In genomic region chr16:27795992-27796614, GRCh38 we compare ENCODE assay signal across 1 cellular context.
TF ChIP-seq lines count a peak whose summit lies in the region.

No MANE protein-coding gene starts in this region.

TF ChIP-seq in HepG2, 621 proteins besides CTCF, POLR2A, EP300 and RAD21 (continued from another document and continues in another):
- TF ChIP-seq, protein P1, sequence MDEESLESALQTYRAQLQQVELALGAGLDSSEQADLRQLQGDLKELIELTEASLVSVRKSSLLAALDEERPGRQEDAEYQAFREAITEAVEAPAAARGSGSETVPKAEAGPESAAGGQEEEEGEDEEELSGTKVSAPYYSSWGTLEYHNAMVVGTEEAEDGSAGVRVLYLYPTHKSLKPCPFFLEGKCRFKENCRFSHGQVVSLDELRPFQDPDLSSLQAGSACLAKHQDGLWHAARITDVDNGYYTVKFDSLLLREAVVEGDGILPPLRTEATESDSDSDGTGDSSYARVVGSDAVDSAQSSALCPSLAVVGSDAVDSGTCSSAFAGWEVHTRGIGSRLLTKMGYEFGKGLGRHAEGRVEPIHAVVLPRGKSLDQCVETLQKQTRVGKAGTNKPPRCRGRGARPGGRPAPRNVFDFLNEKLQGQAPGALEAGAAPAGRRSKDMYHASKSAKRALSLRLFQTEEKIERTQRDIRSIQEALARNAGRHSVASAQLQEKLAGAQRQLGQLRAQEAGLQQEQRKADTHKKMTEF (CRISPR knock-in tag; IDR thresholded peaks at IDR 0.05): peak; percentile 24; the same call in 1 of the 2 replicates
- no peak for TF ChIP-seq ZNF225 (CRISPR knock-in tag; IDR thresholded peaks at IDR 0.05)
- peak; percentile 67; the same call in 1 of the 2 replicates for TF ChIP-seq SIX4 (CRISPR knock-in tag; IDR thresholded peaks at IDR 0.05)
- TF ChIP-seq TIGD3 (CRISPR knock-in tag; IDR thresholded peaks at IDR 0.05; ENCODE audit: borderline replicate concordance): 0 out of 2 replicates have a peak, but pooled peaks have one; percentile 59
- TF ChIP-seq REL (CRISPR knock-in tag; conservative IDR thresholded peaks at IDR 0.05): 0 out of 2 replicates have a peak, but pooled peaks have one; percentile 51
- TF ChIP-seq, protein P2, sequence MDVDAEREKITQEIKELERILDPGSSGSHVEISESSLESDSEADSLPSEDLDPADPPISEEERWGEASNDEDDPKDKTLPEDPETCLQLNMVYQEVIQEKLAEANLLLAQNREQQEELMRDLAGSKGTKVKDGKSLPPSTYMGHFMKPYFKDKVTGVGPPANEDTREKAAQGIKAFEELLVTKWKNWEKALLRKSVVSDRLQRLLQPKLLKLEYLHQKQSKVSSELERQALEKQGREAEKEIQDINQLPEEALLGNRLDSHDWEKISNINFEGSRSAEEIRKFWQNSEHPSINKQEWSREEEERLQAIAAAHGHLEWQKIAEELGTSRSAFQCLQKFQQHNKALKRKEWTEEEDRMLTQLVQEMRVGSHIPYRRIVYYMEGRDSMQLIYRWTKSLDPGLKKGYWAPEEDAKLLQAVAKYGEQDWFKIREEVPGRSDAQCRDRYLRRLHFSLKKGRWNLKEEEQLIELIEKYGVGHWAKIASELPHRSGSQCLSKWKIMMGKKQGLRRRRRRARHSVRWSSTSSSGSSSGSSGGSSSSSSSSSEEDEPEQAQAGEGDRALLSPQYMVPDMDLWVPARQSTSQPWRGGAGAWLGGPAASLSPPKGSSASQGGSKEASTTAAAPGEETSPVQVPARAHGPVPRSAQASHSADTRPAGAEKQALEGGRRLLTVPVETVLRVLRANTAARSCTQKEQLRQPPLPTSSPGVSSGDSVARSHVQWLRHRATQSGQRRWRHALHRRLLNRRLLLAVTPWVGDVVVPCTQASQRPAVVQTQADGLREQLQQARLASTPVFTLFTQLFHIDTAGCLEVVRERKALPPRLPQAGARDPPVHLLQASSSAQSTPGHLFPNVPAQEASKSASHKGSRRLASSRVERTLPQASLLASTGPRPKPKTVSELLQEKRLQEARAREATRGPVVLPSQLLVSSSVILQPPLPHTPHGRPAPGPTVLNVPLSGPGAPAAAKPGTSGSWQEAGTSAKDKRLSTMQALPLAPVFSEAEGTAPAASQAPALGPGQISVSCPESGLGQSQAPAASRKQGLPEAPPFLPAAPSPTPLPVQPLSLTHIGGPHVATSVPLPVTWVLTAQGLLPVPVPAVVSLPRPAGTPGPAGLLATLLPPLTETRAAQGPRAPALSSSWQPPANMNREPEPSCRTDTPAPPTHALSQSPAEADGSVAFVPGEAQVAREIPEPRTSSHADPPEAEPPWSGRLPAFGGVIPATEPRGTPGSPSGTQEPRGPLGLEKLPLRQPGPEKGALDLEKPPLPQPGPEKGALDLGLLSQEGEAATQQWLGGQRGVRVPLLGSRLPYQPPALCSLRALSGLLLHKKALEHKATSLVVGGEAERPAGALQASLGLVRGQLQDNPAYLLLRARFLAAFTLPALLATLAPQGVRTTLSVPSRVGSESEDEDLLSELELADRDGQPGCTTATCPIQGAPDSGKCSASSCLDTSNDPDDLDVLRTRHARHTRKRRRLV (CRISPR knock-in tag; IDR thresholded peaks at IDR 0.05): 0 out of 2 replicates have a peak, but pooled peaks have one; percentile 35
- no peak for TF ChIP-seq SNAPC5 (CRISPR knock-in tag; IDR thresholded peaks at IDR 0.05; ENCODE audit: borderline replicate concordance)
- TF ChIP-seq ZNF331 (CRISPR knock-in tag; IDR thresholded peaks at IDR 0.05): peak; percentile 84; the same call in 1 of the 2 replicates
- no peak; the same call in 1 of the 2 replicates for TF ChIP-seq ZNF772 (CRISPR knock-in tag; IDR thresholded peaks at IDR 0.05)
- TF ChIP-seq ONECUT2 (CRISPR knock-in tag; IDR thresholded peaks at IDR 0.05): no peak
- peak; percentile 44; the same call in 1 of the 2 replicates for TF ChIP-seq BRCA1 (CRISPR knock-in tag; IDR thresholded peaks at IDR 0.05)
- 0 out of 2 replicates have a peak, but pooled peaks have one; percentile 41 for TF ChIP-seq PITX1 (CRISPR knock-in tag; IDR thresholded peaks at IDR 0.05)
- TF ChIP-seq ZNF598 (CRISPR knock-in tag; IDR thresholded peaks at IDR 0.05; ENCODE audit: borderline replicate concordance): no peak
- TF ChIP-seq, protein P3, sequence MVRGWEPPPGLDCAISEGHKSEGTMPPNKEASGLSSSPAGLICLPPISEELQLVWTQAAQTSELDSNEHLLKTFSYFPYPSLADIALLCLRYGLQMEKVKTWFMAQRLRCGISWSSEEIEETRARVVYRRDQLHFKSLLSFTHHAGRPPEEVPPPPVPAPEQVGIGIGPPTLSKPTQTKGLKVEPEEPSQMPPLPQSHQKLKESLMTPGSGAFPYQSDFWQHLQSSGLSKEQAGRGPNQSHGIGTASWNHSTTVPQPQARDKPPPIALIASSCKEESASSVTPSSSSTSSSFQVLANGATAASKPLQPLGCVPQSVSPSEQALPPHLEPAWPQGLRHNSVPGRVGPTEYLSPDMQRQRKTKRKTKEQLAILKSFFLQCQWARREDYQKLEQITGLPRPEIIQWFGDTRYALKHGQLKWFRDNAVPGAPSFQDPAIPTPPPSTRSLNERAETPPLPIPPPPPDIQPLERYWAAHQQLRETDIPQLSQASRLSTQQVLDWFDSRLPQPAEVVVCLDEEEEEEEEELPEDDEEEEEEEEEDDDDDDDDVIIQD (CRISPR knock-in tag; IDR thresholded peaks at IDR 0.05; ENCODE audit: low read depth): 0 out of 2 replicates have a peak, but pooled peaks have one; percentile 28
- TF ChIP-seq MTF1 (CRISPR knock-in tag; IDR thresholded peaks at IDR 0.05): peak; percentile 77; the same call in 1 of the 2 replicates
- TF ChIP-seq SNAPC2 (CRISPR knock-in tag; IDR thresholded peaks at IDR 0.05): no peak
- no peak for TF ChIP-seq ZNF234 (CRISPR knock-in tag; conservative IDR thresholded peaks at IDR 0.05)
- no peak for TF ChIP-seq PAWR (CRISPR knock-in tag; IDR thresholded peaks at IDR 0.05; ENCODE audit: borderline replicate concordance)
- TF ChIP-seq ZNF589 (CRISPR knock-in tag; conservative IDR thresholded peaks at IDR 0.05): peak; percentile 80; the same call in 1 of the 2 replicates
- no peak for TF ChIP-seq TOE1 (CRISPR knock-in tag; IDR thresholded peaks at IDR 0.05)
- 0 out of 2 replicates have a peak, but pooled peaks have one; percentile 72 for TF ChIP-seq ISX (CRISPR knock-in tag; conservative IDR thresholded peaks at IDR 0.05)
- TF ChIP-seq JDP2 (CRISPR knock-in tag; IDR thresholded peaks at IDR 0.05; ENCODE audit: borderline replicate concordance): 0 out of 2 replicates have a peak, but pooled peaks have one; percentile 60
- TF ChIP-seq, protein P4, sequence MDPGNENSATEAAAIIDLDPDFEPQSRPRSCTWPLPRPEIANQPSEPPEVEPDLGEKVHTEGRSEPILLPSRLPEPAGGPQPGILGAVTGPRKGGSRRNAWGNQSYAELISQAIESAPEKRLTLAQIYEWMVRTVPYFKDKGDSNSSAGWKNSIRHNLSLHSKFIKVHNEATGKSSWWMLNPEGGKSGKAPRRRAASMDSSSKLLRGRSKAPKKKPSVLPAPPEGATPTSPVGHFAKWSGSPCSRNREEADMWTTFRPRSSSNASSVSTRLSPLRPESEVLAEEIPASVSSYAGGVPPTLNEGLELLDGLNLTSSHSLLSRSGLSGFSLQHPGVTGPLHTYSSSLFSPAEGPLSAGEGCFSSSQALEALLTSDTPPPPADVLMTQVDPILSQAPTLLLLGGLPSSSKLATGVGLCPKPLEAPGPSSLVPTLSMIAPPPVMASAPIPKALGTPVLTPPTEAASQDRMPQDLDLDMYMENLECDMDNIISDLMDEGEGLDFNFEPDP (CRISPR knock-in tag; conservative IDR thresholded peaks at IDR 0.05): 0 out of 2 replicates have a peak, but pooled peaks have one; percentile 89
- no peak for TF ChIP-seq GFI1 (CRISPR knock-in tag; IDR thresholded peaks at IDR 0.05; ENCODE audit: borderline replicate concordance)
- 0 out of 2 replicates have a peak, but pooled peaks have one; percentile 23 for TF ChIP-seq ZNF350 (CRISPR knock-in tag; IDR thresholded peaks at IDR 0.05; ENCODE audit: borderline replicate concordance, low read depth)
- 0 out of 2 replicates have a peak, but pooled peaks have one; percentile 37 for TF ChIP-seq GATAD1 (CRISPR knock-in tag; IDR thresholded peaks at IDR 0.05)
- TF ChIP-seq ZNF280B (CRISPR knock-in tag; IDR thresholded peaks at IDR 0.05; ENCODE audit: borderline replicate concordance): 0 out of 2 replicates have a peak, but pooled peaks have one; percentile 26
- peak; percentile 84; the same call in 1 of the 2 replicates for TF ChIP-seq NFAT5 (CRISPR knock-in tag; IDR thresholded peaks at IDR 0.05)
- TF ChIP-seq SPEN (CRISPR knock-in tag; IDR thresholded peaks at IDR 0.05; ENCODE audit: low read depth): 0 out of 2 replicates have a peak, but pooled peaks have one; percentile 31
- no peak for TF ChIP-seq ZNF33B (CRISPR knock-in tag; IDR thresholded peaks at IDR 0.05)
- TF ChIP-seq JUNB (CRISPR knock-in tag; IDR thresholded peaks at IDR 0.05; ENCODE audit: borderline replicate concordance): peak; percentile 68; the same call in 1 of the 2 replicates
- TF ChIP-seq CBX5 (CRISPR knock-in tag; IDR thresholded peaks at IDR 0.05; ENCODE audit: borderline replicate concordance): no peak
- TF ChIP-seq GABPB1 (CRISPR knock-in tag; IDR thresholded peaks at IDR 0.05): no peak; the same call in 1 of the 2 replicates
- TF ChIP-seq NPAS2 (CRISPR knock-in tag; IDR thresholded peaks at IDR 0.05; ENCODE audit: borderline replicate concordance): no peak
- TF ChIP-seq ZNF24 (IDR thresholded peaks at IDR 0.05): no peak
- TF ChIP-seq, protein P5, sequence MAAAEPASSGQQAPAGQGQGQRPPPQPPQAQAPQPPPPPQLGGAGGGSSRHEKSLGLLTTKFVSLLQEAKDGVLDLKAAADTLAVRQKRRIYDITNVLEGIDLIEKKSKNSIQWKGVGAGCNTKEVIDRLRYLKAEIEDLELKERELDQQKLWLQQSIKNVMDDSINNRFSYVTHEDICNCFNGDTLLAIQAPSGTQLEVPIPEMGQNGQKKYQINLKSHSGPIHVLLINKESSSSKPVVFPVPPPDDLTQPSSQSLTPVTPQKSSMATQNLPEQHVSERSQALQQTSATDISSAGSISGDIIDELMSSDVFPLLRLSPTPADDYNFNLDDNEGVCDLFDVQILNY (CRISPR knock-in tag; conservative IDR thresholded peaks at IDR 0.05): 0 out of 2 replicates have a peak, but pooled peaks have one; percentile 23
